ENCODE assay signal across 1 cellular context in the genomic region with DNA sequence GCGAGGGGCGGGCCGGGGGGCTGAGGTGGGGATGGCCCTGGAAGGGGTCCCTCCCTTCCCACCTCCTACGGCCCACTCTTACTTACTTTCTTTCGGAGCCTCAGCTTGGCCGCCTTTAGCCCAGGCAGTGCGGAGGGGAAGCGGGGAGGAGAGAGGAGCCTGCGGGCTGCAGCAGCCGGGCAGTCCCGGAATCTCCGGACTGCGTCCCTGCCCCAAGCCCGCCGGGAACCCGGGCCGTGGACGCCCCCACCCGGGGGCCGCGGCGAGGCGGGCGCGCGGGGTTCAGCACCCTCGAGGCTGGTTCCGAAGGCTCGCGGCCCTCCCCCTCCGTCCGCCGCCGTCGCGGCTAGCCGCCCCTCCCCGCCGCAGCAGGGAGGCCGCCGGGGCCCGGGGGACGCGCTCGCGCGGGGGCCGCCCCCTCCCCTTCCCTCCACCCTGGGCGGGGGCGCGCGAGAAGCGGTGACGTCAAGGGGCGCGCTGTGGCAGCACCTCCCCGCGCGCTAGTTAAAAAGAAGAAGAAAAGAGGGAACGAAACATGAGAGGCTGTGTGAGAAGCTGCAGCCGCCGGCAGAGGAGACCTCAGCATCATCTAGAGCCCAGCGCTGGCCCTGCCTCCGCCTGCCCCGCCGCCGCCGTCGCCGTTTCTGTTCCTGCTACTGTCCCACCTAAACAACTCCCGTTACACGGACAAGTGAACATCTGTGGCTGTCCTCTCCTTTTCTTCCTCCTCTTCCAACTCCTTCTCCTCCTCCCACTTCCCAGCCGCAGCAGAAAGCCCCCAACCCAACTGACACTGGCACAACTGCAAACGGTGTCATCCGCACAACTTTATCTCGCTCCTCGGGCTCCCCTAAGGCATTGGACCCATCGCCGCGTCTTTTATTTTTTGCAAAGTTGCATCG.
TF ChIP-seq lines count a peak whose summit lies in the region.

TSS of gene HHIP (plus strand) at position 536 of the 902 bp plus-strand sequence. CDS start 520 bp downstream, outside the sequence.

TF ChIP-seq in HepG2, 621 proteins besides CTCF, POLR2A, EP300 and RAD21:
- TF ChIP-seq MAZ (IDR thresholded peaks at IDR 0.05; ENCODE audit: borderline replicate concordance, low read depth, low read length) = no peak
- peak; percentile 49; the same call in 1 of the 2 replicates for TF ChIP-seq MAZ (CRISPR knock-in tag; IDR thresholded peaks at IDR 0.05; ENCODE audit: low read depth)
- no peak for TF ChIP-seq MTERF4 (CRISPR knock-in tag; IDR thresholded peaks at IDR 0.05)
- 0 out of 2 replicates have a peak, but pooled peaks have one; percentile 19 for TF ChIP-seq ZBTB14 (CRISPR knock-in tag; IDR thresholded peaks at IDR 0.05)
